Comparison of ENCODE assay signal across 8 cellular contexts in the genomic region with DNA sequence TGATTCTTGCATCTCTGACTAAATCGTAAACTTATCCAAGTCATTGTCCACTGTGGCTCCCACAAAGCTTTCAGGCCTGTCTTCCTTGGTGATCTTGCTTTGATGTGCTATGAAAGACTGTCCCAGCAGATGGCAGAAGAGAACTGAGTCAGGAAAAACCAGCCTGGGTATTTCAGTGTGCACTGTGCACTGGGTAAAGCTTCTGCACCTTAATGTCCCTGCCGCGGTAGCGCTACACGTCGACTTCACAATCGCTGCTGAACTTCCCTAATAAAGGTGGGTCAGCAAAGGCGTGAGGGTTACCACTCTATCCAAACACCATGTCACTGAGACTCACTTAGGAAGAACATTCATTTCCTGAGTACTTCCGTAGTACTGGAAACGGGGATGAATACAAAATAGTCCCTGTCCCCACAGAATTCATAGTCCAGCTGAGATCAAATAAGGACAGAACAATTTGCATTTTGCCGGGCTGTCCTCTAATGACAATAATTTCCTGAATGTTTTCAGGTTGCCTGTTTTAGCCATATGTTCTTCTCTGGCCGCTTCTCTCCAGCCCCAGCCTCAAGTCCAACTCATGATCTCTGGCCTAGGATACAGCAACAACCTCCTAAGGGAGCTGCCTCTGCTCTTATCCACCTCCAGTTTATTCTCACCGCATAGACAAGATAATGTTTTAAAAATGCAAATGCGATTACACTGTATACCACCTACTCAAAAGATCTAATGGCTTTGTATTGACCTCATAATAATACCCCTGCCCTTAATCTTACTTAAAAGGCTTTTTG.
DNase-seq lines count a peak whose midpoint lies in the region; ATAC-seq and TF ChIP-seq lines count a peak whose summit lies in the region.

No MANE protein-coding gene starts in this region.

- H3K4me3 Mint-ChIP-seq in osteocyte (ENCODE audit: unreplicated experiment), result peak overlapping the region; percentile 70

- peak; percentile 92 for ATAC-seq in GM21723 (IDR thresholded peaks at IDR 0.05; ENCODE audit: unreplicated experiment)

- H3K9me3 ChIP-seq in tibial nerve, result no peaks in the 10 kb centered on the region

- DNase-seq in EL, result peak; percentile 84
- peak; percentile 82 for DNase-seq in RPMI8226
- DNase-seq in activated T-helper 9 cell treated with anti-CD3 and anti-CD28 coated beads, Interleukin-2, amount 50 U/mL, for 16 hours (ENCODE audit: low read depth), result peak; percentile 35
- peak; percentile 66 for DNase-seq in foreskin melanocyte
- no peak for DNase-seq in osteocyte (ENCODE audit: extremely low spot score, unreplicated experiment)
- DNase-seq in tibial nerve (ENCODE audit: low spot score in 2 of 2), result peak; percentile 48 to 95

- no peaks in the 10 kb centered on the region for H3K36me3 ChIP-seq in KMS-11 (ENCODE audit: insufficient read depth)
- H3K36me3 ChIP-seq in tibial nerve, result no peaks in the 10 kb centered on the region

- H3K4me3 ChIP-seq in KMS-11 (IDR thresholded peaks at IDR 0.05; ENCODE audit: insufficient read depth, low read depth, low read length) (no peak overlapping the region), tibial nerve (peak overlapping the region in 1 of 4 donors; percentile 40)

- no peaks in the 10 kb centered on the region for H3K79me2 ChIP-seq in KMS-11 (ENCODE audit: insufficient read depth, low read depth)

- H3K27me3 Mint-ChIP-seq in osteocyte (ENCODE audit: unreplicated experiment), result peaks cover 1% of the 10 kb centered on the region

- H3K27ac ChIP-seq in KMS-11 (no peak overlapping the region), tibial nerve (peak overlapping the region in 2 of 4 donors; percentile 15 to 29)

- no peaks in the 10 kb centered on the region for H4K20me1 ChIP-seq in KMS-11 (ENCODE audit: insufficient read depth)

- peaks cover 15% of the 10 kb centered on the region for H3K4me1 Mint-ChIP-seq in osteocyte (ENCODE audit: unreplicated experiment)

- no peaks in the 10 kb centered on the region for H3K9me3 Mint-ChIP-seq in osteocyte (ENCODE audit: unreplicated experiment)

- H3K4me1 ChIP-seq in KMS-11 (ENCODE audit: low read depth, poor library complexity, severe bottlenecking) (no peaks in the 10 kb centered on the region), tibial nerve (peaks cover 0 to 12% (median 0%) of the 10 kb centered on the region in 4 donors)

- peak in 1 of 2 donors; percentile 38 for TF ChIP-seq EP300 in tibial nerve (IDR thresholded peaks at IDR 0.05)

- H3K4me2 ChIP-seq in KMS-11, result 0 out of 2 replicates have a peak overlapping the region, but pooled peaks have one; percentile 5

- no peaks in the 10 kb centered on the region for H3K36me3 Mint-ChIP-seq in osteocyte (ENCODE audit: unreplicated experiment)

- H3K27ac Mint-ChIP-seq in osteocyte (ENCODE audit: unreplicated experiment), result peak overlapping the region; percentile 69

- no peak for TF ChIP-seq POLR2A in tibial nerve (IDR thresholded peaks at IDR 0.05)

- no peaks in the 10 kb centered on the region; the same call in 1 of the 2 replicates for H3K27me3 ChIP-seq in KMS-11 (ENCODE audit: insufficient read depth, low read depth)
- no peaks in the 10 kb centered on the region for H3K27me3 ChIP-seq in tibial nerve

- H2AFZ ChIP-seq in KMS-11 (ENCODE audit: low read depth), result 0 out of 2 replicates have a peak overlapping the region, but pooled peaks have one; percentile 7

- no peak overlapping the region for H3K9ac ChIP-seq in KMS-11

- WGBS in tibial nerve, 2 donors, result 9 to 13% methylated on average over 14 of the region's 14 CpGs

- TF ChIP-seq CTCF in KMS-11 (conservative IDR thresholded peaks at IDR 0.05; ENCODE audit: low read depth, low read length) (peak; percentile 75), osteocyte (IDR thresholded peaks at IDR 0.05) (peak; percentile 89), tibial nerve (IDR thresholded peaks at IDR 0.05) (peak; percentile 62 to 82 (median 73))
